Comparison of ENCODE assay signal across 8 cellular contexts in the genomic region with DNA sequence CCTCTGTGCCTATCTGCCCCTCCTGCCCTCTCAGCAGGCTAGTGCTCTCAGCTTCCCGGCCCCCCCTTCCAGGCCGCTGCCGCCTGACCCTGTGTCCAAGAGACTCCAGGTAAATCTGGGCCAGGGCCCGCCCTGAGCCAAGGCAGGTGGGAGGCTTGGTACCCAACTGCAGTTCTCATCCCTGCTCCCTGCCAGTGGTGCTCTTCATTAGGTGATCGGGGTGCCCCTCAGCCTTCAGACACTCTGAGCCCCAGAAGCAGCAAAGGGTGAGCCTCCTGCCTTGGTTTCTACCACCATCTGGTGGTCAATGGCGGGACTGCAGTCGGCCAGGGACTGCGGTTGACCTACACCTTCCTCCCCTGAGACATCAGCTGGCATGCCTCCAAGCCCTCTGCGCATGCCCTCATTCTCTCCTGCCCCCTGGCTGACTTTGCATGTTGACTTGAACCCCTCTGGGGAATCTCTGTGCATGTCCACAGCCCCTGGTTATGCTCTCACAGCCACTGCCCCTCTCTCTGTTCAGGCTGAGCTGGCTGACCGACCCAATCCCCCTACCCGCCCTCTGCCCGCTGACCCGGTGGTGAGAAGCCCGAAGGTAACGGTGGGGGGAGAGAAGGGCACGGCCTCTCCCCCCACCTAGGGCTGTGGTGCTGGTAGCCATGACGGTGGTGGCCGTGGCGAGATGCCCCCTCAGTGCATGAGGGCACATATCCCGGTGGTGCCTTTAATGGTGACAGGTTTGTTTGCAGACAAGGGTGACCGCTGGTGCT. TPM values are rescaled to one million over a fixed set of nuclear protein-coding genes. Genes with fewer than 3 reads are reported as not detected.
DNase-seq lines count a peak whose midpoint lies in the region; ATAC-seq and FAIRE-seq lines count a peak whose summit lies in the region.

No MANE protein-coding gene starts in this region.

- CTCF ChIA-PET in activated naive CD4-positive, alpha-beta T cell treated with anti-CD3 and anti-CD28 coated beads for 36 hours (lab: Charles Lee), result interaction anchor here (0.6 to 15.0 kb wide), 23 partner anchors 9 to 164 kb away, joined by 3 to 197 read pairs (median 4); a partner anchor contains a TSS

- no peaks in the 10 kb centered on the region for H3K36me3 Mint-ChIP-seq in activated naive CD4-positive, alpha-beta T cell treated with anti-CD3 and anti-CD28 coated beads for 36 hours (ENCODE audit: low read depth)

- FAIRE-seq in urothelium cell line (lab: Jason Lieb, UNC), result peak; percentile 97

- H3K27me3 Mint-ChIP-seq in activated naive CD4-positive, alpha-beta T cell treated with anti-CD3 and anti-CD28 coated beads for 36 hours (ENCODE audit: low read depth), result no peaks in the 10 kb centered on the region

- no peak overlapping the region for H3K27ac Mint-ChIP-seq in activated naive CD4-positive, alpha-beta T cell treated with anti-CD3 and anti-CD28 coated beads for 36 hours

- intact Hi-C loops in activated naive CD4-positive, alpha-beta T cell treated with anti-CD3 and anti-CD28 coated beads for 36 hours (cut with micrococcal nuclease), result loop anchor here (1.0 to 5.0 kb wide), 7 partner anchors 10 to 502 kb away; a partner anchor contains a TSS
- intact Hi-C loops in Right ventricle myocardium inferior (cut with DNase I) (loop anchor here (2.0 to 5.0 kb wide), 3 partner anchors 23 to 503 kb away; a partner anchor contains a TSS), posterior vena cava (cut with DNase I) (no loop called here)

- DNase-seq in COLO668 (lab: John Stamatoyannopoulos, UW; ENCODE audit: unreplicated experiment) (peak; percentile 95), GOT3 (lab: John Stamatoyannopoulos, UW) (peak; percentile 54), NCI-H1417 (lab: John Stamatoyannopoulos, UW) (peak; percentile 87 to 98 (median 95)), SKM-1 (lab: John Stamatoyannopoulos, UW; ENCODE audit: unreplicated experiment) (peak; percentile 70), Right ventricle myocardium inferior (ENCODE audit: missing footprints) (peak; percentile 92), posterior vena cava (ENCODE audit: low spot score) (peak; percentile 95), urothelium cell line (ENCODE audit: low spot score) (peak; percentile 89)
- DNase-seq in activated naive CD4-positive, alpha-beta T cell treated with anti-CD3 and anti-CD28 coated beads for 36 hours, result peak; percentile 96

- H3K4me1 Mint-ChIP-seq in activated naive CD4-positive, alpha-beta T cell treated with anti-CD3 and anti-CD28 coated beads for 36 hours (ENCODE audit: low read depth), result peaks cover 30% of the 10 kb centered on the region

- ATAC-seq in Right ventricle myocardium inferior, result peak; percentile 53

- H3K4me3 Mint-ChIP-seq in activated naive CD4-positive, alpha-beta T cell treated with anti-CD3 and anti-CD28 coated beads for 36 hours, result no peak overlapping the region

- H3K9me3 Mint-ChIP-seq in activated naive CD4-positive, alpha-beta T cell treated with anti-CD3 and anti-CD28 coated beads for 36 hours, result no peaks in the 10 kb centered on the region

RNA-seq across cellular contexts. Expression of a gene that starts 2.0 kb away (rescaled TPM):
- total RNA-seq in activated naive CD4-positive, alpha-beta T cell treated with anti-CD3 and anti-CD28 coated beads for 36 hours, result 1 to 10 TPM; 3.3 to 4.5 TPM
- total RNA-seq in Right ventricle myocardium inferior (2.1 TPM), posterior vena cava (1 to 10 TPM; 2.0 to 2.6 TPM)

RNA-seq across cellular contexts. Expression of a gene that starts 10.4 kb away (rescaled TPM):
- total RNA-seq in activated naive CD4-positive, alpha-beta T cell treated with anti-CD3 and anti-CD28 coated beads for 36 hours, result 10 to 100 TPM; 53.8 to 55.8 TPM
- total RNA-seq in Right ventricle myocardium inferior (101 TPM), posterior vena cava (100 to 1,000 TPM; 146 to 178 TPM)

RNA-seq across cellular contexts. Expression of a gene that starts 17.1 kb away (rescaled TPM):
- 1 to 10 TPM; 1.3 to 2.5 TPM for total RNA-seq in activated naive CD4-positive, alpha-beta T cell treated with anti-CD3 and anti-CD28 coated beads for 36 hours
- total RNA-seq in Right ventricle myocardium inferior (1.1 TPM), posterior vena cava (1 to 10 TPM; 2.0 TPM)

RNA-seq across cellular contexts. Expression of a gene that starts 27.9 kb away (rescaled TPM):
- not detected for total RNA-seq in activated naive CD4-positive, alpha-beta T cell treated with anti-CD3 and anti-CD28 coated beads for 36 hours
- total RNA-seq in Right ventricle myocardium inferior (not detected), posterior vena cava (not detected)

RNA-seq across cellular contexts. Expression of a gene that starts 28.0 kb away (rescaled TPM):
- 1 to 10 TPM; 1.1 to 1.5 TPM for total RNA-seq in activated naive CD4-positive, alpha-beta T cell treated with anti-CD3 and anti-CD28 coated beads for 36 hours
- 0.35 TPM for total RNA-seq in Right ventricle myocardium inferior
- total RNA-seq in posterior vena cava, result 1 to 10 TPM in 1 of 2 donors, under 1 TPM in 1; 0.48 to 1.1 TPM

Comparison
In these comparisons a context has a peak if more than half of its experiments do, and no peak if none do; other contexts are left out.
1. Peak in every context shown above with its lines: DNase-seq and ATAC-seq.
2. intact Hi-C loops: an anchor here in activated naive CD4-positive, alpha-beta T cell treated with anti-CD3 and anti-CD28 coated beads for 36 hours (1.0 to 5.0 kb wide) and Right ventricle myocardium inferior (2.0 to 5.0 kb wide); none called in posterior vena cava.